In genomic region chr5:141680178-141680577, GRCh38 we compare ENCODE assay signal across 1 cellular context.
TF ChIP-seq lines count a peak whose summit lies in the region.

No MANE protein-coding gene starts in this region.

TF ChIP-seq in GM23338, 12 proteins besides CTCF, POLR2A, EP300 and RAD21 (continued from another document):
- TF ChIP-seq ZNF462 (CRISPR knock-in tag; IDR thresholded peaks at IDR 0.05) = no peak
- no peak for TF ChIP-seq ETS1 (IDR thresholded peaks at IDR 0.05)
- TF ChIP-seq JUNB (IDR thresholded peaks at IDR 0.05; ENCODE audit: unreplicated experiment) = no peak
